In the genomic region with DNA sequence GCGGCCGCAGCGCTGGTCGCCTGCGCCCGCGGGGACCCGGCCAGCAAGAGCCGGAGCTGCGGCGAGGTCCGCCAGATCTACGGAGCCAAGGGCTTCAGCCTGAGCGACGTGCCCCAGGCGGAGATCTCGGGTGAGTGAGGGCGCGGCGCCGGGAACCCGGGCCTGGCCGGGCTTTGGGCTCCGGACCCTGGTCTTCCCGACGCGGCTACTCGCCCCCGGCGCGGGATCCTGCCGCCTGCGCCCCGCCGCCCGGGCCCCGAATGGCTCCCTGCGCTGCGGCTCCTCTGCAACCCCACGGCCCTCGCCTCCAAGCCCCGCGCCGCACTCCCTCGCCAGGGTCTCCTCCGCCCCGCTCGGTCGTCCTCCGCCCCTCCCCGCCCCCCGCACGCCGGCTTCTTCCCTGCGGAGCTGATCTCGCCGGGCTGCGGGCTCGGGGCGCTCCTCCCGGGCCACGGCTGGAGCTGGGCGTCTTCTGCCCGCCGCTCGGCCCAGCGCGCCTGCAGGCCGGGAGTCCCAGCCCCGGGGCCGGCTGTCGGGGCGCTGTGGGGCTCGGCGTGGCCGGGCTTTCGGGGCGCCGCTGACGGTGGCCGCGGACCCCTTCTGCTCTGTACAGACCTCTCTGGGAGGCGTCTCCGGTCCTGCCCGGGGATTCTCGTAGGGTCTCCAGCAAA, we compare ENCODE assay signal across 9 cellular contexts. TPM values are rescaled to one million over a fixed set of nuclear protein-coding genes. Genes with fewer than 3 reads are reported as not detected.
DNase-seq lines count a peak whose midpoint lies in the region; ATAC-seq, FAIRE-seq and TF ChIP-seq lines count a peak whose summit lies in the region.
"Had no signal": no experiment of that assay in that cellular context is flagged by ENCODE, and none has a peak within 500 bp of the region (broad histone marks: within the 10 kb centered on the region; RNA-seq: fewer than 3 reads in every experiment).

No MANE protein-coding gene starts in this region.

- H3K9me3 Mint-ChIP-seq in astrocyte (ENCODE audit: unreplicated experiment), result peaks cover 1% of the 10 kb centered on the region
- H3K9me3 Mint-ChIP-seq: activated naive CD4-positive, alpha-beta T cell treated with anti-CD3 and anti-CD28 coated beads, Interleukin-2, amount 50 U/mL, for 72 hours had no signal

- H3K79me2 ChIP-seq in astrocyte (ENCODE audit: insufficient read depth, low read length), result peaks cover 53% of the 10 kb centered on the region

- intact Hi-C loops in kidney (cut with DNase I) (loop anchor here (5.0 kb wide), 1 partner anchor 204 kb away; no protein-coding TSS in a partner anchor), stomach (cut with DNase I; ENCODE audit: low total_unique reads) (loop anchor here (5.0 kb wide), 1 partner anchor 204 kb away; no protein-coding TSS in a partner anchor)

- H3K27ac Mint-ChIP-seq in astrocyte (ENCODE audit: unreplicated experiment), result no peak overlapping the region
- H3K27ac Mint-ChIP-seq: activated naive CD4-positive, alpha-beta T cell treated with anti-CD3 and anti-CD28 coated beads, Interleukin-2, amount 50 U/mL, for 72 hours had no signal

- H3K36me3 Mint-ChIP-seq in astrocyte (ENCODE audit: low read depth, unreplicated experiment), result peaks cover 3% of the 10 kb centered on the region
- H3K36me3 Mint-ChIP-seq: activated naive CD4-positive, alpha-beta T cell treated with anti-CD3 and anti-CD28 coated beads, Interleukin-2, amount 50 U/mL, for 72 hours had no signal

- TF ChIP-seq POLR2A in stomach (IDR thresholded peaks at IDR 0.05), result no peak

- H3K9me3 ChIP-seq in astrocyte (ENCODE audit: insufficient read depth, low read depth, low read length), result no peaks in the 10 kb centered on the region
- no peaks in the 10 kb centered on the region for H3K9me3 ChIP-seq in kidney (ENCODE audit: control insufficient read depth in 1 of 2, low read length in 2 of 2)
- no peaks in the 10 kb centered on the region for H3K9me3 ChIP-seq in stomach

- H3K4me1 Mint-ChIP-seq in astrocyte (ENCODE audit: low read depth, unreplicated experiment), result peaks cover 10% of the 10 kb centered on the region

- ATAC-seq in HG03571 (IDR thresholded peaks at IDR 0.05; ENCODE audit: unreplicated experiment) (peak; percentile 10), HG02885 (IDR thresholded peaks at IDR 0.05; ENCODE audit: poor library complexity, unreplicated experiment) (no peak)

- peaks cover 36% of the 10 kb centered on the region for H3K4me1 ChIP-seq in astrocyte (ENCODE audit: insufficient read depth, low read length)
- H3K4me1 ChIP-seq in kidney (ENCODE audit: control insufficient read depth in 1 of 2, insufficient read depth in 1 of 2, low read depth in 1 of 2, low read length in 2 of 2), result peaks cover 3 to 9% of the 10 kb centered on the region in 2 donors
- peaks cover 35 to 43% (median 38%) of the 10 kb centered on the region in 4 donors for H3K4me1 ChIP-seq in stomach

- peak overlapping the region; percentile 83 for H3K4me3 Mint-ChIP-seq in astrocyte (ENCODE audit: unreplicated experiment)

- peak overlapping the region; percentile 100 for H3K4me2 ChIP-seq in astrocyte (ENCODE audit: low read length)

- no peaks in the 10 kb centered on the region for H3K36me3 ChIP-seq in astrocyte (ENCODE audit: insufficient read depth, low read length)
- H3K36me3 ChIP-seq in kidney (ENCODE audit: control insufficient read depth in 1 of 2, insufficient read depth in 2 of 2, low read length in 2 of 2), result no peaks in the 10 kb centered on the region
- no peaks in the 10 kb centered on the region for H3K36me3 ChIP-seq in stomach

- H4K20me1 ChIP-seq in astrocyte (ENCODE audit: insufficient read depth, low read length), result peaks cover 46% of the 10 kb centered on the region

- peaks cover 2% of the 10 kb centered on the region for H3K27me3 Mint-ChIP-seq in astrocyte (ENCODE audit: low read depth, unreplicated experiment)

- DNase-seq in NOMO-1 (lab: John Stamatoyannopoulos, UW; ENCODE audit: unreplicated experiment in 2 of 2), result peak; percentile 33 to 49
- DNase-seq in NOMO-1 treated with DMSO at 0.1 percent for 48 hours (lab: John Stamatoyannopoulos, UW; ENCODE audit: unreplicated experiment), result no peak
- DNase-seq in astrocyte (ENCODE audit: low read depth), result peak; percentile 9
- DNase-seq in kidney, result peak; percentile 83
- no peak for DNase-seq in stomach
- DNase-seq in cerebellar nuclear complex (lab: John Stamatoyannopoulos, UW), result no peak

- peak overlapping the region; percentile 83 for H3K4me3 ChIP-seq in astrocyte (ENCODE audit: insufficient read depth, low read depth, low read length)
- H3K4me3 ChIP-seq in kidney (ENCODE audit: low read length in 2 of 2), result peak overlapping the region; percentile 14 to 58
- H3K4me3 ChIP-seq in stomach, result peak overlapping the region; percentile 68 to 83 (median 72)

- peak overlapping the region; percentile 16 for H2AFZ ChIP-seq in astrocyte (ENCODE audit: low read depth, low read length)

- no peak for FAIRE-seq in astrocyte (lab: Jason Lieb, UNC)
- no peak for FAIRE-seq in kidney (lab: Jason Lieb, UNC)

- no peak for TF ChIP-seq EP300 in stomach (IDR thresholded peaks at IDR 0.05)

- WGBS in stomach, 5 donors, result 0 to 2% (median 1%) methylated on average over 46 to 86 of the region's 86 CpGs

- peak overlapping the region; percentile 84 for H3K27ac ChIP-seq in astrocyte (ENCODE audit: low read depth, low read length)
- H3K27ac ChIP-seq in kidney (ENCODE audit: low read depth in 2 of 2, low read length in 2 of 2), result peak overlapping the region in 1 of 2 donors; percentile 43
- peak overlapping the region; percentile 74 to 97 (median 89) for H3K27ac ChIP-seq in stomach

- peak overlapping the region; percentile 90 for H3K9ac ChIP-seq in astrocyte (ENCODE audit: low read length)
- no peak overlapping the region for H3K9ac ChIP-seq in kidney (ENCODE audit: low read length in 2 of 2)

- TF ChIP-seq CTCF in astrocyte (IDR thresholded peaks at IDR 0.05; ENCODE audit: insufficient read depth, low read depth, low read length) (no peak), kidney (IDR thresholded peaks at IDR 0.05; ENCODE audit: borderline replicate concordance, extremely low read depth, insufficient read depth) (no peak), stomach (IDR thresholded peaks at IDR 0.05) (no peak)

- no peaks in the 10 kb centered on the region for H3K27me3 ChIP-seq in astrocyte (ENCODE audit: insufficient read depth, low read length)
- H3K27me3 ChIP-seq in stomach, result peaks cover 0 to 57% (median 19%) of the 10 kb centered on the region in 3 donors

RNA-seq across cellular contexts. Expression of gene GPC1, which starts 0.6 kb away (rescaled TPM):
- 252 and 299 TPM in 2 replicates for total RNA-seq in astrocyte
- total RNA-seq in kidney, result 124 TPM
- polyA plus RNA-seq in kidney (ENCODE audit: insufficient read depth, low read depth, low replicate concordance), result 18.4 TPM
- total RNA-seq in stomach, result 100 to 1,000 TPM in 1 of 5 donors, 10 to 100 TPM in 4; 11.7 to 117 (median 28.8) TPM
- 10 to 100 TPM in 2 of 3 donors, 1 to 10 TPM in 1; 6.3 to 40.1 (median 14.0) TPM for polyA plus RNA-seq in stomach

Comparison
In these comparisons a context has a peak if more than half of its experiments do, and no peak if none do; other contexts are left out.
1. DNase-seq: peak in NOMO-1 (2 of 2), astrocyte (single experiment) and kidney (single experiment); none in NOMO-1 treated with DMSO at 0.1 percent for 48 hours (single experiment), stomach (single experiment) and cerebellar nuclear complex (0 of 2).
2. Peak in every context shown above with its lines, with median percentiles within 50 percentile points of each other: H3K4me3 ChIP-seq.